15 cellular contexts compared by ENCODE assay signal in genomic region chr6:144534123-144534676, GRCh38.
DNase-seq lines count a peak whose midpoint lies in the region; TF ChIP-seq lines count a peak whose summit lies in the region.
"Had no signal": no experiment of that assay in that cellular context is flagged by ENCODE, and none has a peak within 500 bp of the region (broad histone marks: within the 10 kb centered on the region; RNA-seq: fewer than 3 reads in every experiment).

No MANE protein-coding gene starts in this region.

- H3K27ac ChIP-seq in skeletal muscle tissue (ENCODE audit: low read depth, low read length) (peak overlapping the region; percentile 3), hepatocyte (no peak overlapping the region)

- no peaks in the 10 kb centered on the region for H3K9me3 ChIP-seq in skeletal muscle tissue (ENCODE audit: control insufficient read depth in 3 of 3, low read length in 3 of 3)
- no peaks in the 10 kb centered on the region for H3K9me3 ChIP-seq in hepatocyte (ENCODE audit: low read depth)
- H3K9me3 ChIP-seq: HAP-1 had no signal

- peaks cover 67% of the 10 kb centered on the region for H3K36me3 Mint-ChIP-seq in activated T-helper 2 cell treated with anti-CD3 and anti-CD28 coated beads, Interferon-gamma antibody, Interleukin-2, Interleukin-4, amounts not matched to agents 10 μg/mL and 5 μg/mL and 100 μg/mL, durations not matched to agents 14 hours and 24 hours and 36 hours (ENCODE audit: low read depth)
- peaks cover 17 to 55% (median 30%) of the 10 kb centered on the region in 3 donors for H3K36me3 Mint-ChIP-seq in immature natural killer cell

- H3K4me1 ChIP-seq in skeletal muscle tissue (ENCODE audit: control insufficient read depth in 3 of 3, insufficient read depth in 3 of 3, low read length in 3 of 3) (peaks cover 4 to 14% (median 11%) of the 10 kb centered on the region in 3 donors), hepatocyte (ENCODE audit: insufficient read depth) (no peaks in the 10 kb centered on the region)

- H3K9me2 ChIP-seq in hepatocyte (replicated peaks; ENCODE audit: insufficient read depth) = no peaks in the 10 kb centered on the region

- H4K20me1 ChIP-seq in hepatocyte (ENCODE audit: insufficient read depth, poor library complexity, severe bottlenecking) = no peaks in the 10 kb centered on the region

- H3K27me3 Mint-ChIP-seq in activated T-helper 2 cell treated with anti-CD3 and anti-CD28 coated beads, Interferon-gamma antibody, Interleukin-2, Interleukin-4, amounts not matched to agents 10 μg/mL and 5 μg/mL and 100 μg/mL, durations not matched to agents 14 hours and 24 hours and 36 hours (ENCODE audit: low read depth) = no peaks in the 10 kb centered on the region
- H3K27me3 Mint-ChIP-seq in immature natural killer cell (ENCODE audit: low read depth in 3 of 3) = peaks cover 0 to 8% (median 3%) of the 10 kb centered on the region in 3 donors
- H3K27me3 Mint-ChIP-seq: IgD-negative memory B cell had no signal

- H3K9ac ChIP-seq in skeletal muscle tissue (ENCODE audit: low read depth in 1 of 3, low read length in 3 of 3) = no peak overlapping the region

- DNase-seq in GM04503 (ENCODE audit: low read depth) = peak; percentile 9
- DNase-seq in activated T-helper 2 cell treated with anti-CD3 and anti-CD28 coated beads, Interferon-gamma antibody, Interleukin-2, Interleukin-4, amounts not matched to agents 10 μg/mL and 5 μg/mL and 100 μg/mL, durations not matched to agents 14 hours and 24 hours and 36 hours (ENCODE audit: low spot score) = no peak
- DNase-seq in immature natural killer cell = no peak
- no peak for DNase-seq in mesenteric fat pad (ENCODE audit: low spot score)
- DNase-seq in Ammon's horn (ENCODE audit: low spot score) = no peak
- DNase-seq in hepatocyte (ENCODE audit: low spot score) = no peak
- DNase-seq: C1 segment of cervical spinal cord, DMS53, MV-4-11, NCI-H1436 treated with DMSO at 0.1 percent for 48 hours, NCI-H2081 treated with DMSO at 0.1 percent for 48 hours, NCI-H524 treated with DMSO at 0.1 percent for 48 hours had no signal

- H3K4me3 ChIP-seq in skeletal muscle tissue (ENCODE audit: low read length in 3 of 3) (no peak overlapping the region), hepatocyte (no peak overlapping the region)
- H3K4me3 ChIP-seq: HAP-1 had no signal

- no peak overlapping the region for H3K4me3 Mint-ChIP-seq in activated T-helper 2 cell treated with anti-CD3 and anti-CD28 coated beads, Interferon-gamma antibody, Interleukin-2, Interleukin-4, amounts not matched to agents 10 μg/mL and 5 μg/mL and 100 μg/mL, durations not matched to agents 14 hours and 24 hours and 36 hours (ENCODE audit: low read depth)
- no peak overlapping the region for H3K4me3 Mint-ChIP-seq in immature natural killer cell
- H3K4me3 Mint-ChIP-seq: IgD-negative memory B cell had no signal

- H3K27ac Mint-ChIP-seq in activated T-helper 2 cell treated with anti-CD3 and anti-CD28 coated beads, Interferon-gamma antibody, Interleukin-2, Interleukin-4, amounts not matched to agents 10 μg/mL and 5 μg/mL and 100 μg/mL, durations not matched to agents 14 hours and 24 hours and 36 hours = peak overlapping the region; percentile 31
- peak overlapping the region in 4 of 6 donors; percentile 45 to 66 (median 60) for H3K27ac Mint-ChIP-seq in immature natural killer cell
- H3K27ac Mint-ChIP-seq: IgD-negative memory B cell had no signal

- no peaks in the 10 kb centered on the region for H3K79me2 ChIP-seq in hepatocyte

- H2AFZ ChIP-seq in hepatocyte = no peak overlapping the region

- H3K4me1 Mint-ChIP-seq in activated T-helper 2 cell treated with anti-CD3 and anti-CD28 coated beads, Interferon-gamma antibody, Interleukin-2, Interleukin-4, amounts not matched to agents 10 μg/mL and 5 μg/mL and 100 μg/mL, durations not matched to agents 14 hours and 24 hours and 36 hours (ENCODE audit: low read depth) = peaks cover 1% of the 10 kb centered on the region
- peaks cover 2 to 20% of the 10 kb centered on the region in 2 donors for H3K4me1 Mint-ChIP-seq in immature natural killer cell

- intact Hi-C loops in activated T-helper 2 cell treated with anti-CD3 and anti-CD28 coated beads, Interferon-gamma antibody, Interleukin-2, Interleukin-4, amounts not matched to agents 10 μg/mL and 5 μg/mL and 100 μg/mL, durations not matched to agents 14 hours and 24 hours and 36 hours (cut with micrococcal nuclease) = no loop called here

- H3K27me3 ChIP-seq in skeletal muscle tissue (ENCODE audit: control insufficient read depth in 3 of 3, insufficient read depth in 3 of 3, low read length in 3 of 3) (no peaks in the 10 kb centered on the region), hepatocyte (no peaks in the 10 kb centered on the region)

- H3K36me3 ChIP-seq in skeletal muscle tissue (ENCODE audit: control insufficient read depth in 3 of 3, insufficient read depth in 3 of 3, low read length in 3 of 3) (peaks cover 1 to 22% (median 7%) of the 10 kb centered on the region in 3 donors), hepatocyte (replicated peaks; ENCODE audit: insufficient read depth, low read depth) (no peaks in the 10 kb centered on the region)

- peaks cover 8% of the 10 kb centered on the region for H3K9me3 Mint-ChIP-seq in activated T-helper 2 cell treated with anti-CD3 and anti-CD28 coated beads, Interferon-gamma antibody, Interleukin-2, Interleukin-4, amounts not matched to agents 10 μg/mL and 5 μg/mL and 100 μg/mL, durations not matched to agents 14 hours and 24 hours and 36 hours
- H3K9me3 Mint-ChIP-seq in immature natural killer cell = no peaks in the 10 kb centered on the region
- H3K9me3 Mint-ChIP-seq: IgD-negative memory B cell had no signal

- WGBS in hepatocyte (ENCODE audit: low lambda C conversion rate, missing lambda C conversion rate) = 85% methylated on average over 4 of the region's 4 CpGs

- H3K4me2 ChIP-seq in hepatocyte = no peak overlapping the region

- TF ChIP-seq CTCF in hepatocyte (IDR thresholded peaks at IDR 0.05; ENCODE audit: poor library complexity) = no peak
